1 cellular context compared by ENCODE assay signal in genomic region chr9:4678679-4679267, GRCh38.
TF ChIP-seq lines count a peak whose summit lies in the region.

No MANE protein-coding gene starts in this region.

TF ChIP-seq in IMR-90, 13 proteins besides CTCF, POLR2A, EP300 and RAD21 (continued from another document):
- TF ChIP-seq BHLHE40 (IDR thresholded peaks at IDR 0.05; ENCODE audit: low read depth, low read length) (no peak), ELK1 (IDR thresholded peaks at IDR 0.05; ENCODE audit: borderline replicate concordance, low read depth, low read length) (no peak)
